Comparison of ENCODE assay signal across 8 cellular contexts in the genomic region with DNA sequence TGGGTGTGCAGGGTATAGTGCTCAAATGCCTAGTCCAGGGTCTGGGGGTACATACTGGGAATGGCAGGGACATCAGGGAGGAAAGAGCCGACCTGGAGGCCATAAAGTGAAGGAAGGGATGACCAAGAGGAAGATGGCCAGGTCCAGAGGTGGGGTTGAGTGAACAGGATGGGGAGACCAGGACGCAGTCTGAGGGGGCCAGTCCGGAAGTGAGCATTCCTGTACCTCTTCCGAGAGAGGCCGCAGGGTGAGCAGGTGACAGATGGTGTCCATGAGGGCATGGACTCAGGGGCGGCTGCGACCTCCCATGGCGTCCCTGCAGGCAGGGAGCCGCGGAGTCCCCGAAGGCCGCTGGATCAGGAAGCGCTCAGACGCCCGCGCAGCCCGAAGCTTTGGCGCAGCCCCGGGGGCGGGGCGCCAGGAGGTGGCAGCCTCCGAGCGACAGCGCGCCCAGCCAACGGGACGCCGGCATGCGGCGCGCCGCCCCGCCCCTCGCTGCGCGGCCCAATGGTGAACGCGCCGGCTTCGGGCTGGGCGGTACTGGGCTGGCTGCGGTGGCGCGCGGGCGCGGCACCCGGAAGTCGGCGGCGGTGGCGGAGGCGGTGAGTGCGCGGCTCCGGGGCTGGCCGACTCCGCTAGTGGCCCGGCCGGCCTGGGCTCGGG. TPM values are rescaled to one million over a fixed set of nuclear protein-coding genes. Genes with fewer than 3 reads are reported as not detected.
A peak's percentile ranks its signal among the peaks of the same experiment; 100 is the strongest.
DNase-seq lines count a peak whose midpoint lies in the region; ATAC-seq and TF ChIP-seq lines count a peak whose summit lies in the region.

A gene with protein sequence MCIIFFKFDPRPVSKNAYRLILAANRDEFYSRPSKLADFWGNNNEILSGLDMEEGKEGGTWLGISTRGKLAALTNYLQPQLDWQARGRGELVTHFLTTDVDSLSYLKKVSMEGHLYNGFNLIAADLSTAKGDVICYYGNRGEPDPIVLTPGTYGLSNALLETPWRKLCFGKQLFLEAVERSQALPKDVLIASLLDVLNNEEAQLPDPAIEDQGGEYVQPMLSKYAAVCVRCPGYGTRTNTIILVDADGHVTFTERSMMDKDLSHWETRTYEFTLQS (plus strand): TSS at position 578 of the 663 bp plus-strand sequence. CDS start 15,689 bp downstream, outside the sequence.

- TF ChIP-seq RAD21 in neural cell (conservative IDR thresholded peaks at IDR 0.05): peak; percentile 23

- H4K20me1 ChIP-seq in DND-41 (ENCODE audit: insufficient read depth, low read length) (peaks cover 25% of the 10 kb centered on the region), neural cell (ENCODE audit: insufficient read depth) (no peaks in the 10 kb centered on the region)

- H3K4me3 Mint-ChIP-seq in stimulated activated naive CD8-positive, alpha-beta T cell treated with anti-CD3 and anti-CD28 coated beads, Interleukin-15, amount 100 ng/mL, for 72 hours: peak within 1 kb of the TSS; percentile 95 to 97

- no peaks in the 10 kb centered on the region for H3F3A ChIP-seq in neural cell (ENCODE audit: insufficient read depth, low read length, poor library complexity, severe bottlenecking)

- no peaks in the 10 kb centered on the region for H3K27me3 ChIP-seq in DND-41 (ENCODE audit: insufficient read depth, low read length, poor library complexity)
- H3K27me3 ChIP-seq in neural cell (ENCODE audit: insufficient read depth, low read depth, low read length): peaks cover 21% of the 10 kb centered on the region

- TF ChIP-seq CTCF in DND-41 (IDR thresholded peaks at IDR 0.05; ENCODE audit: borderline replicate concordance, extremely low read depth, low read length, poor library complexity, severe bottlenecking) (no peak), neural cell (IDR thresholded peaks at IDR 0.05; ENCODE audit: poor library complexity, severe bottlenecking) (no peak)

- H3K9me2 ChIP-seq in neural cell (ENCODE audit: insufficient read depth, low read length): no peaks in the 10 kb centered on the region

- no peaks in the 10 kb centered on the region for H3K9me3 Mint-ChIP-seq in stimulated activated naive CD8-positive, alpha-beta T cell treated with anti-CD3 and anti-CD28 coated beads, Interleukin-15, amount 100 ng/mL, for 72 hours

- peak within 1 kb of the TSS; percentile 84 for H3K27ac ChIP-seq in DND-41 (ENCODE audit: low read length)
- peak within 1 kb of the TSS; percentile 2 for H3K27ac ChIP-seq in neural cell (ENCODE audit: low read length)

- peak within 1 kb of the TSS; percentile 92 for H3K9ac ChIP-seq in DND-41 (ENCODE audit: low read depth, low read length)
- peak within 1 kb of the TSS; percentile 71 for H3K9ac ChIP-seq in neural cell (ENCODE audit: low read length)

- ATAC-seq in DND-41 (ENCODE audit: insufficient read depth, low read depth): peak; percentile 92
- ATAC-seq in stimulated activated naive CD8-positive, alpha-beta T cell treated with anti-CD3 and anti-CD28 coated beads, Interleukin-15, amount 100 ng/mL, for 72 hours: peak; percentile 94

- peaks cover 21% of the 10 kb centered on the region for H3K27me3 Mint-ChIP-seq in stimulated activated naive CD8-positive, alpha-beta T cell treated with anti-CD3 and anti-CD28 coated beads, Interleukin-15, amount 100 ng/mL, for 72 hours

- H3K4me1 ChIP-seq in DND-41 (ENCODE audit: insufficient read depth, low read length): peaks cover 38% of the 10 kb centered on the region

- peaks cover 43% of the 10 kb centered on the region for H3K79me2 ChIP-seq in DND-41 (ENCODE audit: insufficient read depth, low read length)
- H3K79me2 ChIP-seq in neural cell (replicated peaks; ENCODE audit: insufficient read depth, low read length): no peaks in the 10 kb centered on the region

- H3K4me1 Mint-ChIP-seq in stimulated activated naive CD8-positive, alpha-beta T cell treated with anti-CD3 and anti-CD28 coated beads, Interleukin-15, amount 100 ng/mL, for 72 hours: peaks cover 56% of the 10 kb centered on the region

- DNase-seq in DND-41 (peak; percentile 94), H4 (ENCODE audit: low spot score) (peak; percentile 61), LoVo (ENCODE audit: low spot score) (peak; percentile 94), SHP77 (lab: John Stamatoyannopoulos, UW) (peak; percentile 77 to 85), fibroblast of the conjunctiva (ENCODE audit: low read depth) (peak; percentile 61)
- DNase-seq in activated effector memory CD4-positive, alpha-beta T cell treated with Interleukin-2 at 50 U/mL for 16 hours: peak; percentile 92
- DNase-seq in stimulated activated naive CD8-positive, alpha-beta T cell treated with anti-CD3 and anti-CD28 coated beads, Interleukin-15, amount 100 ng/mL, for 72 hours: peak; percentile 94 to 96

- H3K4me3 ChIP-seq in DND-41 (ENCODE audit: low read depth in 1 of 2, low read length in 2 of 2) (peak within 1 kb of the TSS; percentile 86 to 94), neural cell (ENCODE audit: low read length) (peak within 1 kb of the TSS; percentile 83)

- peak within 1 kb of the TSS; percentile 91 for H3K4me2 ChIP-seq in DND-41 (ENCODE audit: insufficient read depth, low read length)
- peak within 1 kb of the TSS; percentile 86 for H3K4me2 ChIP-seq in neural cell (ENCODE audit: low read length)

- H3K36me3 ChIP-seq in DND-41 (ENCODE audit: insufficient read depth, low read length) (peaks cover 4% of the 10 kb centered on the region; the same call in 1 of the 2 replicates), neural cell (ENCODE audit: insufficient read depth, low read length) (no peaks in the 10 kb centered on the region)

- H2AFZ ChIP-seq in DND-41 (ENCODE audit: low read depth, low read length): peak within 1 kb of the TSS; percentile 83
- H2AFZ ChIP-seq in neural cell (ENCODE audit: low read depth, low read length): peak within 1 kb of the TSS; percentile 24

- H3K9me3 ChIP-seq in DND-41 (ENCODE audit: insufficient read depth, low read length, severe bottlenecking) (no peaks in the 10 kb centered on the region), neural cell (ENCODE audit: low read length) (no peaks in the 10 kb centered on the region)

- no peak for TF ChIP-seq EP300 in neural cell (conservative IDR thresholded peaks at IDR 0.05; ENCODE audit: poor library complexity, severe bottlenecking)

- H3K27ac Mint-ChIP-seq in stimulated activated naive CD8-positive, alpha-beta T cell treated with anti-CD3 and anti-CD28 coated beads, Interleukin-15, amount 100 ng/mL, for 72 hours: peak within 1 kb of the TSS; percentile 89 to 96

TF ChIP-seq in neural cell, 6 proteins besides CTCF, POLR2A, EP300 and RAD21:
- TF ChIP-seq POLR2AphosphoS5 (IDR thresholded peaks at IDR 0.05) (peak; percentile 77), SMC3 (conservative IDR thresholded peaks at IDR 0.05; ENCODE audit: poor library complexity) (no peak), MXI1 (conservative IDR thresholded peaks at IDR 0.05; ENCODE audit: poor library complexity, severe bottlenecking) (peak; percentile 65)
- TF ChIP-seq, protein P1, sequence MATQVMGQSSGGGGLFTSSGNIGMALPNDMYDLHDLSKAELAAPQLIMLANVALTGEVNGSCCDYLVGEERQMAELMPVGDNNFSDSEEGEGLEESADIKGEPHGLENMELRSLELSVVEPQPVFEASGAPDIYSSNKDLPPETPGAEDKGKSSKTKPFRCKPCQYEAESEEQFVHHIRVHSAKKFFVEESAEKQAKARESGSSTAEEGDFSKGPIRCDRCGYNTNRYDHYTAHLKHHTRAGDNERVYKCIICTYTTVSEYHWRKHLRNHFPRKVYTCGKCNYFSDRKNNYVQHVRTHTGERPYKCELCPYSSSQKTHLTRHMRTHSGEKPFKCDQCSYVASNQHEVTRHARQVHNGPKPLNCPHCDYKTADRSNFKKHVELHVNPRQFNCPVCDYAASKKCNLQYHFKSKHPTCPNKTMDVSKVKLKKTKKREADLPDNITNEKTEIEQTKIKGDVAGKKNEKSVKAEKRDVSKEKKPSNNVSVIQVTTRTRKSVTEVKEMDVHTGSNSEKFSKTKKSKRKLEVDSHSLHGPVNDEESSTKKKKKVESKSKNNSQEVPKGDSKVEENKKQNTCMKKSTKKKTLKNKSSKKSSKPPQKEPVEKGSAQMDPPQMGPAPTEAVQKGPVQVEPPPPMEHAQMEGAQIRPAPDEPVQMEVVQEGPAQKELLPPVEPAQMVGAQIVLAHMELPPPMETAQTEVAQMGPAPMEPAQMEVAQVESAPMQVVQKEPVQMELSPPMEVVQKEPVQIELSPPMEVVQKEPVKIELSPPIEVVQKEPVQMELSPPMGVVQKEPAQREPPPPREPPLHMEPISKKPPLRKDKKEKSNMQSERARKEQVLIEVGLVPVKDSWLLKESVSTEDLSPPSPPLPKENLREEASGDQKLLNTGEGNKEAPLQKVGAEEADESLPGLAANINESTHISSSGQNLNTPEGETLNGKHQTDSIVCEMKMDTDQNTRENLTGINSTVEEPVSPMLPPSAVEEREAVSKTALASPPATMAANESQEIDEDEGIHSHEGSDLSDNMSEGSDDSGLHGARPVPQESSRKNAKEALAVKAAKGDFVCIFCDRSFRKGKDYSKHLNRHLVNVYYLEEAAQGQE (IDR thresholded peaks at IDR 0.05; ENCODE audit: borderline replicate concordance): peak; percentile 20

RNA-seq across cellular contexts. Expression of the gene that starts here (rescaled TPM):
- 20.6 and 29.3 TPM in 2 replicates for total RNA-seq in H4 (2014; rRNA removed; shearing (Covaris generic))
- polyA plus RNA-seq in neural cell: 12.7 and 15.4 TPM in 2 replicates
- 14.0 and 14.1 TPM in 2 replicates for polyA minus RNA-seq in neural cell

Comparison
In these comparisons a context has a peak if more than half of its experiments do, and no peak if none do; other contexts are left out.
1. Peak in every context shown above with its lines: DNase-seq, ATAC-seq, H3K4me3 ChIP-seq and H3K27ac ChIP-seq.